ENCODE assay signal across 8 cellular contexts in the genomic region with DNA sequence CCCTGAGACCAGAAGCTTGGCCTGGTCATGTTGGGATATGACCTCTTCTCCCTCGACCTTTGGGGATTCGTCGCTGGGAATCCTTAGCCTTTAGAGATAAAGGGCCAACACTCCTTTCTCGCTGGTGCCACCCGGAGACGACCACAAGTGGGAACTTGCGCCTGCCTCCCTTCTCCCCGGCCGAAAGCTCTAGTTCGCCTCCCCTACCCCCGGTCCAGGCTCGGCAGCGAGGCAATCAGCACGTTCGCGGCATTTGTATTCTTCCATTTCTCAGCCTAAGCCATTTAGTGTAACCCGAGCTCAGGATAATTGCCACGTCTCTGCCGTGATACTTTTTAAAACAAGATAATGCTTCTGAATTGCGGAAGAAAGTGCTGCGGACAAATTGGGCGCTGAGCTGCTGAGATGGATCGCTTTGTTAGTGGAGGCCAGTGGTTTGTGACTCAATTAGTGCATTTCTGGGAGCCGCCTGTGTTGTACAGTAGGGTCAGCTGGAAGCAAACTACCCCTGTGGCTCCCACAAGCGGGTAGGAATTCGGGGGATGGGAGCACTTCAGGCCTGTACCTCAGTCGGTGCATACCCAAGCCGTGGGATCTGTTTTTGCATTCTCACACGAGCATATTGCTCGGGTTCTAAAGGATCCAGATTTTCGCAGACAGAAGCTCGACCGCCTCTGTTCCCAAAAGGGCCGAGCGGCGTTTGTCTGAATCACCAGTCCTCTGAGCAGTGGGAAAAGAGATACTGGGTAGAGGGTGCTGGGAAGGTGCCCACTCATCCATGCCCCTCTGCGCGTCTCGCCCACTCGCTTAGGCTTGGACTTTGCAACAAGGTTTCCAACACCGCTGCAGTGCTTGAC. TPM values are rescaled to one million over a fixed set of nuclear protein-coding genes. Genes with fewer than 3 reads are reported as not detected.
DNase-seq lines count a peak whose midpoint lies in the region; FAIRE-seq and TF ChIP-seq lines count a peak whose summit lies in the region.

No MANE protein-coding gene starts in this region.

- peak overlapping the region; percentile 97 for H2AFZ ChIP-seq in osteoblast (ENCODE audit: low read length)

- DNase-seq in GM13977 (ENCODE audit: low spot score) (peak; percentile 42), NCI-H187 treated with DMSO at 0.1 percent for 48 hours (lab: John Stamatoyannopoulos, UW) (peak; percentile 68), osteoblast (ENCODE audit: insufficient read length, low spot score, missing footprints) (no peak), RCC 7860 (ENCODE audit: low spot score) (no peak), foreskin fibroblast (no peak), NCI-H2196 treated with DMSO at 0.1 percent for 48 hours (lab: John Stamatoyannopoulos, UW; ENCODE audit: unreplicated experiment) (no peak)
- DNase-seq in stimulated activated naive CD4-positive, alpha-beta T cell treated with Interleukin-2 at 50 U/mL for 16 hours (lab: John Stamatoyannopoulos, UW): no peak

- H3K4me1 ChIP-seq in duodenal mucosa (ENCODE audit: control insufficient read depth in 1 of 2, insufficient read depth in 2 of 2, low read length in 2 of 2) (peaks cover 23 to 33% of the 10 kb centered on the region in 2 donors), osteoblast (ENCODE audit: insufficient read depth, low read length) (peaks cover 18% of the 10 kb centered on the region)

- H3K9me3 ChIP-seq in duodenal mucosa (ENCODE audit: control insufficient read depth in 1 of 2, low read length in 2 of 2): no peaks in the 10 kb centered on the region
- no peaks in the 10 kb centered on the region for H3K9me3 ChIP-seq in osteoblast (ENCODE audit: low read depth, low read length)

- H3K4me3 ChIP-seq in duodenal mucosa (ENCODE audit: low read depth in 1 of 2, low read length in 2 of 2) (peak overlapping the region; percentile 74 to 83), osteoblast (ENCODE audit: insufficient read depth, low read length) (peak overlapping the region; percentile 89), foreskin fibroblast (ENCODE audit: low read depth in 1 of 2, low read length in 2 of 2) (no peak overlapping the region)

- no peaks in the 10 kb centered on the region for H3K79me2 ChIP-seq in osteoblast (ENCODE audit: insufficient read depth, low read length)

- no peak for FAIRE-seq in RCC 7860 (lab: Jason Lieb, UNC)

- in situ Hi-C loops in GM13977 (cut with MboI; ENCODE audit: low pct_unique_long_range_greater_than_20kb, low sequenced_read_pairs, unreplicated experiment): no loop called here

- H3K27ac ChIP-seq in duodenal mucosa (ENCODE audit: low read depth, low read length) (no peak overlapping the region), osteoblast (ENCODE audit: low read depth, low read length) (no peak overlapping the region)

- H3K9ac ChIP-seq in duodenal mucosa (ENCODE audit: low read depth in 1 of 2, low read length in 2 of 2): no peak overlapping the region

- H3K36me3 ChIP-seq in duodenal mucosa (ENCODE audit: control insufficient read depth in 1 of 2, insufficient read depth in 2 of 2, low read length in 2 of 2) (no peaks in the 10 kb centered on the region), osteoblast (ENCODE audit: insufficient read depth, low read length) (no peaks in the 10 kb centered on the region)

- no peak for TF ChIP-seq CTCF in GM13977 (IDR thresholded peaks at IDR 0.05; ENCODE audit: extremely low read depth, insufficient read depth, missing control alignments)
- TF ChIP-seq CTCF in osteoblast (IDR thresholded peaks at IDR 0.05; ENCODE audit: extremely low read depth, low read depth, low read length): no peak
- no peak for TF ChIP-seq CTCF in foreskin fibroblast (IDR thresholded peaks at IDR 0.05; ENCODE audit: low read depth, low read length)

- H3K27me3 ChIP-seq in duodenal mucosa (ENCODE audit: control insufficient read depth in 1 of 2, insufficient read depth in 2 of 2, low read length in 2 of 2) (peaks cover 73% of the 10 kb centered on the region in 2 donors), osteoblast (ENCODE audit: insufficient read depth, low read length) (peaks cover 4% of the 10 kb centered on the region)

- H4K20me1 ChIP-seq in osteoblast (ENCODE audit: insufficient read depth, low read length): no peaks in the 10 kb centered on the region

- peak overlapping the region; percentile 86 for H3K4me2 ChIP-seq in osteoblast (ENCODE audit: insufficient read depth, low read length)

RNA-seq across cellular contexts. Expression of gene SIX1, which starts 6.8 kb away (rescaled TPM):
- 18.1 and 21.5 TPM in 2 replicates for total RNA-seq in osteoblast

Comparison
In these comparisons a context has a peak if more than half of its experiments do, and no peak if none do; other contexts are left out.
1. DNase-seq: peak in GM13977 (single experiment) and NCI-H187 treated with DMSO at 0.1 percent for 48 hours (single experiment); none in osteoblast (single experiment), RCC 7860 (single experiment), foreskin fibroblast (0 of 2), NCI-H2196 treated with DMSO at 0.1 percent for 48 hours (single experiment) and stimulated activated naive CD4-positive, alpha-beta T cell treated with Interleukin-2 at 50 U/mL for 16 hours (single experiment).
2. H3K4me3 ChIP-seq: peak in duodenal mucosa (2 of 2) and osteoblast (single experiment); none in foreskin fibroblast (0 of 2).